ENCODE assay signal across 15 cellular contexts in the genomic region with DNA sequence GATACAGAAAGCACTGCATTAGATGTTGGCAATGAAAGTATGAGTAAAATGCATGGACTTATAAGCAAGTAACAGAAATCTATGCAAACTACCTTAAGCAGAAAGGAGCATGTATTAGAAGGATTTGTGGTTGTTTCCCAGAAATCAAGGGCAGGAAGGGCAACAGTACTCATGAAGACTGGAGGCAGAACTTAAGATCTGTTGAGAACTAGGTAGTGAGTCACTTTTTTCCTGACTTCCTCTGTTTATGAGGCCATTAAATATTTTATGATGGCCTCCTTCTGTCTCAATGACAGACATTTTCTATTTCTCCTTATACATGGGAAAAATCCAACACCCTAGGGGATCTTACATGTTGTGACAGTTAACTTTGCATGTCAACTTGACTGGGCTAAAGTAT.
"Had no signal": no experiment of that assay in that cellular context is flagged by ENCODE, and none has a peak within 500 bp of the region (broad histone marks: within the 10 kb centered on the region; RNA-seq: fewer than 3 reads in every experiment).

No MANE protein-coding gene starts in this region.

- H2AFZ ChIP-seq: parathyroid adenoma had no signal

- DNase-seq: activated B cell treated with CpG ODN at 0.5 μM for 24 hours; activated CD4-positive, alpha-beta T cell treated with anti-CD3 and anti-CD28 coated beads, Interleukin-2, amount 50 U/mL, for 48 hours; anterior cingulate cortex; cerebellar nuclear complex; dorsolateral prefrontal cortex; hypothalamus; lower lobe of right lung; naive thymus-derived CD4-positive, alpha-beta T cell; retina; T-cell; transverse colon had no signal

- H3K9me3 ChIP-seq: lower lobe of right lung, transverse colon had no signal

- FAIRE-seq: TTC549 had no signal

- H3K27ac ChIP-seq: dorsolateral prefrontal cortex, lower lobe of right lung, parathyroid adenoma, skin epidermis, transverse colon had no signal

- H3K79me2 ChIP-seq: parathyroid adenoma had no signal

- H3K27me3 ChIP-seq: transverse colon had no signal

- H3K4me1 ChIP-seq: lower lobe of right lung, parathyroid adenoma had no signal

- H3K36me3 ChIP-seq: lower lobe of right lung, transverse colon had no signal

- ATAC-seq: esophagus mucosa; lower lobe of right lung; naive thymus-derived CD4-positive, alpha-beta T cell; T-cell had no signal

- H3K9ac ChIP-seq: parathyroid adenoma had no signal

- H3K4me3 ChIP-seq: dorsolateral prefrontal cortex, lower lobe of right lung, skin epidermis, transverse colon had no signal
